ENCODE assay signal across 8 cellular contexts in the genomic region with DNA sequence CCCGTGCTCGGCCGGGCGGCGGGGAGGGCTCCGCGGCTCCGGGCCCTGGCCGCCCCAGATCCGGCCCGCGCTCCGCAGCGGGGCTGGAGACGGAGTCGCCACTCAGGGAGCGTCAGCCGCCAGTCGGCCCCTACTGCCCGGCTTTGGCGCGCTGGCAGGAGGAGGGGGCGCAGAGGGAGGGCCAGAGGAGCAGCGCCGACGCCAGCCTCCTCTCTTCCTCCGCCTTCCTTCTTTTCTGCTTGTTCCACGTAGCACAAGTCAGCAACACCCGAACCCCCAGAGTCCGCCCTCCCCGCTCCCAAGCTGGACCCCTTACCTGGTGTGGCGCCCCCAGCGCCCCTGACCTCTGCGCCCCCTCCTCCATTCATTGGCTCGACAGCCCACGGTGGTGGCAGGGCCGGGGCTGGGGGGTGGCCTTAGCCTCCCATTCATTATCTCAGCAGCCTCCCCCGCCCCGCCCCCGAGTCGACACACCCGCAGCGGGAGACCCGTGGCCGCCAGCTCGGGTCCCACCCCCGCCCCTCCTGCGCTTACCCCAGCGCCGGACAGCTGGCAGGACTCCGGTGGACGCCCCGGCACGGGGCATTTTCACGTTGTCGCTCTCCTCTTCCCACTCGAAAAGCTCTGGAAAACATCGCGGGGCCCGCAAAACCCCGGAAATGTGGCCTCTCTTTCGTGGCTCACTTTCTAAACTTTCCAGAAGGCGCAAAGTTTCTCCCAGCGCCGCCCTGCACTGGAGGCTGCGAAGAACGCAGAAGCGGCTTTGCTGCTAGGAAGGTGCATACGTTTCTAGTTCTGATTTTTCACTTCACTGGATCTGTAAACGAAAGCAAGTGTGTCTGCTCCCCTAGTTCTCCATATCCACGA. TPM values are rescaled to one million over a fixed set of nuclear protein-coding genes. Genes with fewer than 3 reads are reported as not detected.
DNase-seq lines count a peak whose midpoint lies in the region; FAIRE-seq and TF ChIP-seq lines count a peak whose summit lies in the region.

A gene with protein sequence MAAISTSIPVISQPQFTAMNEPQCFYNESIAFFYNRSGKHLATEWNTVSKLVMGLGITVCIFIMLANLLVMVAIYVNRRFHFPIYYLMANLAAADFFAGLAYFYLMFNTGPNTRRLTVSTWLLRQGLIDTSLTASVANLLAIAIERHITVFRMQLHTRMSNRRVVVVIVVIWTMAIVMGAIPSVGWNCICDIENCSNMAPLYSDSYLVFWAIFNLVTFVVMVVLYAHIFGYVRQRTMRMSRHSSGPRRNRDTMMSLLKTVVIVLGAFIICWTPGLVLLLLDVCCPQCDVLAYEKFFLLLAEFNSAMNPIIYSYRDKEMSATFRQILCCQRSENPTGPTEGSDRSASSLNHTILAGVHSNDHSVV (minus strand): TSS at position 135 of the 867 bp plus-strand sequence. CDS start 66,353 bp downstream, outside the sequence.

- H3K27me3 ChIP-seq in bronchial epithelial cell (ENCODE audit: control insufficient read depth, insufficient read depth, low read length) (no peaks in the 10 kb centered on the region), skeletal muscle tissue (ENCODE audit: control insufficient read depth in 3 of 3, insufficient read depth in 3 of 3, low read length in 3 of 3) (peaks cover 16 to 32% (median 17%) of the 10 kb centered on the region in 3 donors)

- H3K4me1 ChIP-seq in kidney (ENCODE audit: control insufficient read depth in 1 of 2, insufficient read depth in 1 of 2, low read depth in 1 of 2, low read length in 2 of 2), result peaks cover 0 to 3% of the 10 kb centered on the region in 2 donors
- H3K4me1 ChIP-seq in skeletal muscle tissue (ENCODE audit: control insufficient read depth in 3 of 3, insufficient read depth in 3 of 3, low read length in 3 of 3), result peaks cover 0 to 10% (median 5%) of the 10 kb centered on the region in 3 donors

- peak within 1 kb of the TSS; percentile 13; the same call in 1 of the 2 replicates for H3K4me3 ChIP-seq in Jurkat, Clone E6-1 (ENCODE audit: low read length)
- H3K4me3 ChIP-seq in bronchial epithelial cell (ENCODE audit: low read depth, low read length) (peak within 1 kb of the TSS; percentile 80), kidney (ENCODE audit: low read length in 2 of 2) (peak within 1 kb of the TSS; percentile 62 to 69), skeletal muscle tissue (ENCODE audit: low read length in 3 of 3) (peak within 1 kb of the TSS; percentile 58 to 81 (median 65))

- H3K9ac ChIP-seq in kidney (ENCODE audit: low read length in 2 of 2) (peak within 1 kb of the TSS; percentile 29 to 43), skeletal muscle tissue (ENCODE audit: low read depth in 1 of 3, low read length in 3 of 3) (peak within 1 kb of the TSS; percentile 23 to 76 (median 64))

- no peak for FAIRE-seq in bronchial epithelial cell (lab: Jason Lieb, UNC)
- no peak for FAIRE-seq in kidney (lab: Jason Lieb, UNC)

- intact Hi-C loops in kidney (cut with DNase I), result no loop called here

- TF ChIP-seq CTCF in bronchial epithelial cell (IDR thresholded peaks at IDR 0.05; ENCODE audit: insufficient read depth, low read length, severe bottlenecking) (no peak), kidney (IDR thresholded peaks at IDR 0.05; ENCODE audit: borderline replicate concordance, extremely low read depth, insufficient read depth) (no peak)

- H3K36me3 ChIP-seq in bronchial epithelial cell (ENCODE audit: control insufficient read depth, insufficient read depth, low read length) (no peaks in the 10 kb centered on the region), kidney (ENCODE audit: control insufficient read depth in 1 of 2, insufficient read depth in 2 of 2, low read length in 2 of 2) (no peaks in the 10 kb centered on the region), skeletal muscle tissue (ENCODE audit: control insufficient read depth in 3 of 3, insufficient read depth in 3 of 3, low read length in 3 of 3) (no peaks in the 10 kb centered on the region)

- DNase-seq in NCI-H82 (lab: John Stamatoyannopoulos, UW) (peak; percentile 25), NCI-H82 treated with DMSO at 0.1 percent for 48 hours (lab: John Stamatoyannopoulos, UW; ENCODE audit: unreplicated experiment) (no peak), bronchial epithelial cell (ENCODE audit: low read depth) (peak; percentile 52), kidney (peak; percentile 90), NCI-H446 (lab: John Stamatoyannopoulos, UW) (no peak)
- no peak for DNase-seq in Jurkat, Clone E6-1 (ENCODE audit: low read depth, low spot score)
- DNase-seq in activated effector memory CD4-positive, alpha-beta T cell treated with anti-CD3 and anti-CD28 coated beads, Interleukin-2, amount 50 U/mL, for 16 hours, result no peak

- H3K9me3 ChIP-seq in kidney (ENCODE audit: control insufficient read depth in 1 of 2, low read length in 2 of 2) (no peaks in the 10 kb centered on the region), skeletal muscle tissue (ENCODE audit: control insufficient read depth in 3 of 3, low read length in 3 of 3) (no peaks in the 10 kb centered on the region)

- H3K27ac ChIP-seq in kidney (ENCODE audit: low read depth in 2 of 2, low read length in 2 of 2) (peak within 1 kb of the TSS; percentile 64 to 73), skeletal muscle tissue (ENCODE audit: low read depth, low read length) (peak within 1 kb of the TSS; percentile 72)

RNA-seq across cellular contexts. Expression of the gene that starts here (rescaled TPM):
- polyA plus RNA-seq in Jurkat, Clone E6-1 (2012; ENCODE audit: insufficient read depth, insufficient read length), result 0.34 TPM
- total RNA-seq in bronchial epithelial cell (9.0 and 16.8 TPM in 2 replicates), kidney (28.2 TPM), skeletal muscle tissue (45.9 TPM)
- polyA plus RNA-seq in kidney (ENCODE audit: insufficient read depth, low read depth, low replicate concordance), result 2.9 TPM

Comparison
In these comparisons a context has a peak if more than half of its experiments do, and no peak if none do; other contexts are left out.
1. DNase-seq: peak in NCI-H82 (single experiment), bronchial epithelial cell (single experiment) and kidney (single experiment); none in NCI-H82 treated with DMSO at 0.1 percent for 48 hours (single experiment), Jurkat, Clone E6-1 (single experiment), NCI-H446 (0 of 2) and activated effector memory CD4-positive, alpha-beta T cell treated with anti-CD3 and anti-CD28 coated beads, Interleukin-2, amount 50 U/mL, for 16 hours (single experiment).
2. H3K4me3 ChIP-seq: peak in every context shown above with its lines; median percentile 80 in bronchial epithelial cell; 66 in kidney; 65 in skeletal muscle tissue; 13 in Jurkat, Clone E6-1.